Comparison of ENCODE assay signal across 9 cellular contexts in genomic region chr1:155083865-155084721, GRCh38. TPM values are rescaled to one million over a fixed set of nuclear protein-coding genes. Genes with fewer than 3 reads are reported as not detected.
DNase-seq lines count a peak whose midpoint lies in the region; ATAC-seq and TF ChIP-seq lines count a peak whose summit lies in the region.
"Had no signal": no experiment of that assay in that cellular context is flagged by ENCODE, and none has a peak within 500 bp of the region (broad histone marks: within the 10 kb centered on the region; RNA-seq: fewer than 3 reads in every experiment).

No MANE protein-coding gene starts in this region.

- TF ChIP-seq CTCF in BE2C (IDR thresholded peaks at IDR 0.05; ENCODE audit: low read depth, low read length): no peak; the same call in 1 of the 2 replicates
- peak; percentile 20 for TF ChIP-seq CTCF in GM12864 (IDR thresholded peaks at IDR 0.05; ENCODE audit: low read depth, low read length, missing control alignments)
- no peak for TF ChIP-seq CTCF in stomach (IDR thresholded peaks at IDR 0.05)

- TF ChIP-seq EP300 in stomach (IDR thresholded peaks at IDR 0.05): no peak

- ATAC-seq in GM21367 (IDR thresholded peaks at IDR 0.05; ENCODE audit: unreplicated experiment): no peak

- no peak overlapping the region for H3K27ac Mint-ChIP-seq in activated naive CD8-positive, alpha-beta T cell

- peaks cover 20% of the 10 kb centered on the region for H3K27me3 Mint-ChIP-seq in activated naive CD8-positive, alpha-beta T cell

- H3K4me1 Mint-ChIP-seq in activated naive CD8-positive, alpha-beta T cell (ENCODE audit: low read depth): peaks cover 44% of the 10 kb centered on the region

- no peaks in the 10 kb centered on the region for H3K9me3 Mint-ChIP-seq in activated naive CD8-positive, alpha-beta T cell (ENCODE audit: low read depth)

- peaks cover 39% of the 10 kb centered on the region for H3K27me3 ChIP-seq in BE2C
- H3K27me3 ChIP-seq in iPS-18a (ENCODE audit: control insufficient read depth, insufficient read depth, low read length): peaks cover 54% of the 10 kb centered on the region
- H3K27me3 ChIP-seq in stomach: peaks cover 21 to 54% (median 51%) of the 10 kb centered on the region in 3 donors

- TF ChIP-seq POLR2A in stomach (IDR thresholded peaks at IDR 0.05): no peak

- peak overlapping the region; percentile 96 for H3K4me3 Mint-ChIP-seq in activated naive CD8-positive, alpha-beta T cell

- H3K4me3 ChIP-seq in BE2C (ENCODE audit: low read depth, low read length): peak overlapping the region; percentile 77
- peak overlapping the region; percentile 60 for H3K4me3 ChIP-seq in GM12864 (ENCODE audit: low read depth, low read length)
- H3K4me3 ChIP-seq in iPS-18a (ENCODE audit: low read length): peak overlapping the region; percentile 92
- H3K4me3 ChIP-seq in stomach: peak overlapping the region; percentile 48 to 76 (median 60)

- H3K27ac ChIP-seq in iPS-18a (ENCODE audit: low read length): no peak overlapping the region
- peak overlapping the region; percentile 84 to 93 (median 89) for H3K27ac ChIP-seq in stomach

- no peak for DNase-seq in BE2C
- DNase-seq in GM12864 (ENCODE audit: low read depth): no peak
- DNase-seq in NCI-H1092 treated with DMSO at 0.1 percent for 48 hours (lab: John Stamatoyannopoulos, UW): peak; percentile 38
- DNase-seq in stomach: no peak
- no peak for DNase-seq in cerebellum (ENCODE audit: low spot score)

- no peaks in the 10 kb centered on the region for H3K9me3 ChIP-seq in BE2C
- no peaks in the 10 kb centered on the region for H3K9me3 ChIP-seq in iPS-18a (ENCODE audit: control insufficient read depth, low read depth, low read length)
- no peaks in the 10 kb centered on the region for H3K9me3 ChIP-seq in stomach

- intact Hi-C loops in stomach (cut with DNase I; ENCODE audit: low total_unique reads): no loop called here

- no peaks in the 10 kb centered on the region for H3K36me3 Mint-ChIP-seq in activated naive CD8-positive, alpha-beta T cell

- 22 to 27% (median 26%) methylated on average over 20 to 21 of the region's 21 CpGs for WGBS in stomach, 5 donors

- H3K9ac ChIP-seq in iPS-18a (ENCODE audit: low read length): no peak overlapping the region

- H3K36me3 ChIP-seq in BE2C (no peaks in the 10 kb centered on the region), iPS-18a (ENCODE audit: control insufficient read depth, low read depth, low read length) (no peaks in the 10 kb centered on the region), stomach (no peaks in the 10 kb centered on the region)

- peaks cover 8% of the 10 kb centered on the region for H3K4me1 ChIP-seq in BE2C
- peaks cover 14% of the 10 kb centered on the region for H3K4me1 ChIP-seq in iPS-18a (ENCODE audit: control insufficient read depth, low read depth, low read length)
- peaks cover 63 to 70% (median 68%) of the 10 kb centered on the region in 4 donors for H3K4me1 ChIP-seq in stomach

RNA-seq across cellular contexts. Expression of gene EFNA3, which starts 5.5 kb away (rescaled TPM):
- 13.2 TPM for polyA plus RNA-seq in BE2C (2012; ENCODE audit: insufficient read depth, insufficient read length, low read depth)
- total RNA-seq in stomach (not detected), cerebellum (7.3 TPM)
- 1 to 10 TPM in 2 of 3 donors, under 1 TPM in 1; 0.76 to 4.9 (median 1.5) TPM for polyA plus RNA-seq in stomach

RNA-seq across cellular contexts. Expression of gene EFNA4, which starts 20.6 kb away (rescaled TPM):
- polyA plus RNA-seq in BE2C (2012; ENCODE audit: insufficient read depth, insufficient read length, low read depth): not detected
- total RNA-seq in stomach: 1 to 10 TPM in 3 of 5 donors, not detected in 2; 3.5 to 9.9 (median 5.8) TPM
- 10 to 100 TPM in 1 of 3 donors, 1 to 10 TPM in 2; 4.3 to 13.2 (median 6.7) TPM for polyA plus RNA-seq in stomach
- total RNA-seq in cerebellum: 3.9 TPM

RNA-seq across cellular contexts. Expression of gene ADAM15, which starts 33.0 kb away (rescaled TPM):
- polyA plus RNA-seq in BE2C (2012; ENCODE audit: insufficient read depth, insufficient read length, low read depth): 95.5 TPM
- total RNA-seq in stomach: 100 to 1,000 TPM in 4 of 5 donors, 10 to 100 TPM in 1; 56.2 to 335 (median 126) TPM
- 100 to 1,000 TPM; 149 to 267 (median 159) TPM for polyA plus RNA-seq in stomach
- 27.6 TPM for total RNA-seq in cerebellum

RNA-seq across cellular contexts. Expression of gene EFNA1, which starts 43.6 kb away (rescaled TPM):
- polyA plus RNA-seq in BE2C (2012; ENCODE audit: insufficient read depth, insufficient read length, low read depth): 6.7 TPM
- total RNA-seq in stomach (10 to 100 TPM; 12.2 to 75.3 (median 36.0) TPM), cerebellum (6.9 TPM)
- polyA plus RNA-seq in stomach: 10 to 100 TPM; 31.3 to 65.8 (median 47.7) TPM

RNA-seq across cellular contexts. Expression of gene DCST1, which starts 50.5 kb away (rescaled TPM):
- not detected for polyA plus RNA-seq in BE2C (2012; ENCODE audit: insufficient read depth, insufficient read length, low read depth)
- total RNA-seq in stomach (under 1 TPM in 2 of 5 donors, not detected in 3; 0.18 to 0.89 TPM), cerebellum (not detected)
- polyA plus RNA-seq in stomach: under 1 TPM in 1 of 3 donors, not detected in 2; 0.13 TPM
- total RNA-seq: activated CD8-positive, alpha-beta memory T cell treated with anti-CD3 and anti-CD28 coated beads for 36 hours had no signal
